In the genomic region with DNA sequence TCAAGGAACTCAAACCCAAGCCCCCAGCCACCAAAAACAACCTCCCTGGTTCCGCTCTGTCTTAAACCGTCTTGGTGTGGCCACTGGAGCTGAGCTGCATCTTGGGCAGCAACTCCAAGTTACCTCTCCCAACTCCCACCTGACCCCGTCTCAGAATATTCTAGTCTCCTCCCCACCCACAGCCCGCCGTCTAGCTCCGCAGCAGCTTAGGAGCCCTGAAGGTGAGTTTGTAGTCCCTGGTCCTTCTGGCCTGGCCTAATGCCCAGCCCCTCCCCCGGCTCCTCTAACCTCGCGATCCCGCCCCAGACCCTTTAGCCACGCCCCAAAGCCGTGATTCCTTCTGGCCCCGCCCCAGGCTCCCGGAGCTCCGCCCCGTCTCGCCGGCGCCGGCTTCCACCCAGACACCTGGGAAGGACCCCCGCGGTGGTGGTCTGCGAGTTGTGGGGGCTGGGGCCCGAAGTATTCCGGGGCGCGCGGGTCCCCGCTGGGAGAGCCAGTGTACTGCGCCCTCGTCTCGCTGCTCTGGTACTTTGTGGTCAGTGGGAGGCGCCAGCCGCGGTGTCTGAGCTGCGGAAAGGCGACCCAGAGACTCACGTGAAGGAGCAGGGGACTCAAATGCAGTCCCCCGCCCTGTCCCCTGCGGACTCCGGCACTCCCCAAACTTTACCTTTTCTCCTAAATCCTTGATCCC, we compare ENCODE assay signal across 8 cellular contexts. TPM values are rescaled to one million over a fixed set of nuclear protein-coding genes. Genes with fewer than 3 reads are reported as not detected.
DNase-seq lines count a peak whose midpoint lies in the region; ATAC-seq and TF ChIP-seq lines count a peak whose summit lies in the region.

No MANE protein-coding gene starts in this region.

- ATAC-seq in effector memory CD8-positive, alpha-beta T cell (replicated peaks), result peak; percentile 48
- ATAC-seq in HG02798 (IDR thresholded peaks at IDR 0.05; ENCODE audit: poor library complexity, unreplicated experiment) (no peak), GM21526 (IDR thresholded peaks at IDR 0.05; ENCODE audit: low FRiP score, unreplicated experiment) (no peak)

- peak; percentile 51 for DNase-seq in NCI-H2107 (lab: John Stamatoyannopoulos, UW)
- peak; percentile 77 for DNase-seq in activated CD4-positive, alpha-beta memory T cell treated with anti-CD3 and anti-CD28 coated beads for 36 hours
- peak; percentile 40 to 54 (median 49) for DNase-seq in effector memory CD8-positive, alpha-beta T cell
- peak; percentile 54 for DNase-seq in stimulated activated naive CD4-positive, alpha-beta T cell treated with Interleukin-2 at 50 U/mL for 16 hours (lab: John Stamatoyannopoulos, UW)

- CTCF ChIA-PET in activated CD4-positive, alpha-beta memory T cell treated with anti-CD3 and anti-CD28 coated beads for 36 hours (lab: Charles Lee), result interaction anchor here (0.6 to 5.7 kb wide), 6 partner anchors 9 to 552 kb away, joined by 4 to 42 read pairs (median 4); a partner anchor contains a TSS

- no peak overlapping the region for H3K27ac ChIP-seq in muscle layer of duodenum (ENCODE audit: low read length)

- peaks cover 8% of the 10 kb centered on the region for H3K27me3 ChIP-seq in muscle layer of duodenum (ENCODE audit: low read depth, low read length)

- POLR2A ChIA-PET in activated CD4-positive, alpha-beta memory T cell treated with anti-CD3 and anti-CD28 coated beads for 36 hours (lab: Charles Lee), result interaction anchor here (0.8 to 2.3 kb wide), 2 partner anchors 25 to 435 kb away, joined by 3 to 7 read pairs; a partner anchor contains a TSS

- no peak overlapping the region for H3K27ac Mint-ChIP-seq in activated CD4-positive, alpha-beta memory T cell treated with anti-CD3 and anti-CD28 coated beads for 36 hours
- H3K27ac Mint-ChIP-seq in effector memory CD8-positive, alpha-beta T cell, result peak overlapping the region; percentile 89 to 90

- peaks cover 0 to 22% of the 10 kb centered on the region in 2 donors for H3K4me1 ChIP-seq in muscle layer of duodenum (ENCODE audit: control insufficient read depth in 1 of 2, insufficient read depth in 2 of 2, low read length in 2 of 2)

- peak overlapping the region; percentile 79 for H3K4me3 Mint-ChIP-seq in activated CD4-positive, alpha-beta memory T cell treated with anti-CD3 and anti-CD28 coated beads for 36 hours
- peak overlapping the region; percentile 93 to 94 for H3K4me3 Mint-ChIP-seq in effector memory CD8-positive, alpha-beta T cell

- H3K36me3 Mint-ChIP-seq in activated CD4-positive, alpha-beta memory T cell treated with anti-CD3 and anti-CD28 coated beads for 36 hours, result peaks cover 4% of the 10 kb centered on the region
- H3K36me3 Mint-ChIP-seq in effector memory CD8-positive, alpha-beta T cell (ENCODE audit: insufficient read depth), result peaks cover 4% of the 10 kb centered on the region

- peak overlapping the region; percentile 7 to 69 for H3K4me3 ChIP-seq in muscle layer of duodenum (ENCODE audit: low read depth in 1 of 2, low read length in 2 of 2)

- peaks cover 37% of the 10 kb centered on the region for H3K4me1 Mint-ChIP-seq in activated CD4-positive, alpha-beta memory T cell treated with anti-CD3 and anti-CD28 coated beads for 36 hours (ENCODE audit: low read depth)
- H3K4me1 Mint-ChIP-seq in effector memory CD8-positive, alpha-beta T cell (ENCODE audit: low read depth in 2 of 2), result peaks cover 11 to 19% of the 10 kb centered on the region in 2 donors

- H3K9me3 Mint-ChIP-seq in activated CD4-positive, alpha-beta memory T cell treated with anti-CD3 and anti-CD28 coated beads for 36 hours, result no peaks in the 10 kb centered on the region
- no peaks in the 10 kb centered on the region for H3K9me3 Mint-ChIP-seq in effector memory CD8-positive, alpha-beta T cell

- H3K27me3 Mint-ChIP-seq in activated CD4-positive, alpha-beta memory T cell treated with anti-CD3 and anti-CD28 coated beads for 36 hours, result peaks cover 4% of the 10 kb centered on the region
- H3K27me3 Mint-ChIP-seq in effector memory CD8-positive, alpha-beta T cell, result peaks cover 0 to 8% of the 10 kb centered on the region in 2 donors

- intact Hi-C loops in activated CD4-positive, alpha-beta memory T cell treated with anti-CD3 and anti-CD28 coated beads for 36 hours (cut with micrococcal nuclease), result no loop called here

- H3K9me3 ChIP-seq in muscle layer of duodenum (ENCODE audit: control insufficient read depth in 1 of 2, low read length in 2 of 2), result no peaks in the 10 kb centered on the region

- TF ChIP-seq CTCF in GM12874 (IDR thresholded peaks at IDR 0.05; ENCODE audit: insufficient read depth, low read depth, low read length), result 0 out of 2 replicates have a peak, but pooled peaks have one; percentile 5

- H3K36me3 ChIP-seq in muscle layer of duodenum (ENCODE audit: control insufficient read depth in 1 of 2, insufficient read depth in 2 of 2, low read length in 2 of 2), result peaks cover 0 to 21% of the 10 kb centered on the region in 2 donors

RNA-seq across cellular contexts. Expression of a gene that starts 2.5 kb away (rescaled TPM):
- total RNA-seq in activated CD4-positive, alpha-beta memory T cell treated with anti-CD3 and anti-CD28 coated beads for 36 hours, result under 1 TPM in 1 of 2 experiments, not detected in 1; 0.48 TPM

RNA-seq across cellular contexts. Expression of a gene that starts 4.7 kb away (rescaled TPM):
- not detected for total RNA-seq in activated CD4-positive, alpha-beta memory T cell treated with anti-CD3 and anti-CD28 coated beads for 36 hours

RNA-seq across cellular contexts. Expression of a gene that starts 12.3 kb away (rescaled TPM):
- total RNA-seq in activated CD4-positive, alpha-beta memory T cell treated with anti-CD3 and anti-CD28 coated beads for 36 hours, result not detected

RNA-seq across cellular contexts. Expression of a gene that starts 17.3 kb away (rescaled TPM):
- not detected for total RNA-seq in activated CD4-positive, alpha-beta memory T cell treated with anti-CD3 and anti-CD28 coated beads for 36 hours

RNA-seq across cellular contexts. Expression of a gene that starts 24.3 kb away (rescaled TPM):
- not detected for total RNA-seq in activated CD4-positive, alpha-beta memory T cell treated with anti-CD3 and anti-CD28 coated beads for 36 hours
